1 cellular context compared by ENCODE assay signal in genomic region chr16:72878301-72879269, GRCh38.
A peak's percentile ranks its signal among the peaks of the same experiment; 100 is the strongest.
TF ChIP-seq lines count a peak whose summit lies in the region.

No MANE protein-coding gene starts in this region.

TF ChIP-seq in HepG2, 621 proteins besides CTCF, POLR2A, EP300 and RAD21 (continued from another document and continues in another):
- no peak for TF ChIP-seq NFAT5 (CRISPR knock-in tag; IDR thresholded peaks at IDR 0.05)
- TF ChIP-seq TOPORS (CRISPR knock-in tag; IDR thresholded peaks at IDR 0.05) = 0 out of 2 replicates have a peak, but pooled peaks have one; percentile 17
- no peak for TF ChIP-seq ZKSCAN8 (CRISPR knock-in tag; IDR thresholded peaks at IDR 0.05; ENCODE audit: borderline replicate concordance)
- no peak for TF ChIP-seq TAF15 (IDR thresholded peaks at IDR 0.05; ENCODE audit: low read depth, low read length, poor library complexity, severe bottlenecking)
- no peak for TF ChIP-seq ARID2 (CRISPR knock-in tag; IDR thresholded peaks at IDR 0.05; ENCODE audit: borderline replicate concordance)
- TF ChIP-seq CAMTA2 (CRISPR knock-in tag; IDR thresholded peaks at IDR 0.05; ENCODE audit: borderline replicate concordance) = no peak
- no peak for TF ChIP-seq GABPB1 (CRISPR knock-in tag; IDR thresholded peaks at IDR 0.05)
- no peak for TF ChIP-seq ZNF615 (CRISPR knock-in tag; IDR thresholded peaks at IDR 0.05; ENCODE audit: borderline replicate concordance)
- TF ChIP-seq ZNF598 (CRISPR knock-in tag; IDR thresholded peaks at IDR 0.05; ENCODE audit: borderline replicate concordance) = peak; percentile 84; the same call in 1 of the 2 replicates
- no peak for TF ChIP-seq U2AF2 (IDR thresholded peaks at IDR 0.05; ENCODE audit: low read depth, low read length)
- no peak for TF ChIP-seq NR3C1 (CRISPR knock-in tag; IDR thresholded peaks at IDR 0.05)
- no peak for TF ChIP-seq RAD51 (IDR thresholded peaks at IDR 0.05; ENCODE audit: borderline replicate concordance)
- TF ChIP-seq ZSCAN9 (CRISPR knock-in tag; IDR thresholded peaks at IDR 0.05; ENCODE audit: borderline replicate concordance) = no peak; the same call in 1 of the 2 replicates
- no peak for TF ChIP-seq ZNF670 (CRISPR knock-in tag; IDR thresholded peaks at IDR 0.05; ENCODE audit: borderline replicate concordance)
- no peak for TF ChIP-seq GABPA (IDR thresholded peaks at IDR 0.05; ENCODE audit: low read depth, low read length)
- TF ChIP-seq GABPA (CRISPR knock-in tag; IDR thresholded peaks at IDR 0.05; ENCODE audit: low read depth) = no peak
- no peak for TF ChIP-seq JARID2 (CRISPR knock-in tag; IDR thresholded peaks at IDR 0.05; ENCODE audit: insufficient replicate concordance)
- no peak for TF ChIP-seq CERS6 (CRISPR knock-in tag; IDR thresholded peaks at IDR 0.05)
- peak; percentile 53; the same call in 1 of the 2 replicates for TF ChIP-seq PHF20 (CRISPR knock-in tag; IDR thresholded peaks at IDR 0.05)
- TF ChIP-seq ZFP36 (IDR thresholded peaks at IDR 0.05; ENCODE audit: borderline replicate concordance, low read depth, low read length, partially characterized antibody) = no peak
- TF ChIP-seq FLYWCH1 (CRISPR knock-in tag; IDR thresholded peaks at IDR 0.05) = no peak
- TF ChIP-seq ZNF121 (CRISPR knock-in tag; IDR thresholded peaks at IDR 0.05) = peak; percentile 72; the same call in 1 of the 2 replicates
- no peak for TF ChIP-seq ZNF18 (CRISPR knock-in tag; IDR thresholded peaks at IDR 0.05; ENCODE audit: insufficient replicate concordance)
- TF ChIP-seq BRD4 (CRISPR knock-in tag; IDR thresholded peaks at IDR 0.05) = peak; percentile 23; the same call in 1 of the 2 replicates
- TF ChIP-seq ZBTB46 (CRISPR knock-in tag; IDR thresholded peaks at IDR 0.05; ENCODE audit: borderline replicate concordance) = 0 out of 2 replicates have a peak, but pooled peaks have one; percentile 76
- no peak; the same call in 1 of the 2 replicates for TF ChIP-seq THRA (CRISPR knock-in tag; IDR thresholded peaks at IDR 0.05; ENCODE audit: borderline replicate concordance)
- TF ChIP-seq ZNF770 (CRISPR knock-in tag; IDR thresholded peaks at IDR 0.05) = no peak
- no peak for TF ChIP-seq TRIM22 (IDR thresholded peaks at IDR 0.05)
- TF ChIP-seq ZMYM4 (CRISPR knock-in tag; IDR thresholded peaks at IDR 0.05) = peak; percentile 68
- peak; percentile 86 for TF ChIP-seq HNF4A (CRISPR knock-in tag; IDR thresholded peaks at IDR 0.05)
- no peak for TF ChIP-seq STAT5B (CRISPR knock-in tag; IDR thresholded peaks at IDR 0.05)
- TF ChIP-seq HINFP (CRISPR knock-in tag; IDR thresholded peaks at IDR 0.05; ENCODE audit: low read depth) = peak; percentile 62
- TF ChIP-seq ZNF460 (CRISPR knock-in tag; IDR thresholded peaks at IDR 0.05; ENCODE audit: borderline replicate concordance) = no peak
- TF ChIP-seq SRSF9 (IDR thresholded peaks at IDR 0.05; ENCODE audit: borderline replicate concordance, insufficient read depth, low read depth, low read length, poor library complexity, severe bottlenecking) = no peak
- no peak for TF ChIP-seq ATM (IDR thresholded peaks at IDR 0.05; ENCODE audit: borderline replicate concordance)
- no peak for TF ChIP-seq GATA4 (IDR thresholded peaks at IDR 0.05; ENCODE audit: borderline replicate concordance, low read depth)
- TF ChIP-seq ZNF784 (CRISPR knock-in tag; IDR thresholded peaks at IDR 0.05; ENCODE audit: borderline replicate concordance) = no peak
- no peak for TF ChIP-seq ZNF530 (CRISPR knock-in tag; IDR thresholded peaks at IDR 0.05; ENCODE audit: low read depth)
- TF ChIP-seq MLX (CRISPR knock-in tag; IDR thresholded peaks at IDR 0.05) = 0 out of 2 replicates have a peak, but pooled peaks have one; percentile 42
- peak; percentile 17 for TF ChIP-seq CBX5 (CRISPR knock-in tag; IDR thresholded peaks at IDR 0.05; ENCODE audit: borderline replicate concordance)
